2 cellular contexts compared by ENCODE assay signal in genomic region chr2:10433948-10434884, GRCh38.
A peak's percentile ranks its signal among the peaks of the same experiment; 100 is the strongest.
TF ChIP-seq lines count a peak whose summit lies in the region.

No MANE protein-coding gene starts in this region.

TF ChIP-seq in Ishikawa, 13 proteins besides CTCF, POLR2A, EP300 and RAD21 (continued from another document):
- TF ChIP-seq, protein P1, sequence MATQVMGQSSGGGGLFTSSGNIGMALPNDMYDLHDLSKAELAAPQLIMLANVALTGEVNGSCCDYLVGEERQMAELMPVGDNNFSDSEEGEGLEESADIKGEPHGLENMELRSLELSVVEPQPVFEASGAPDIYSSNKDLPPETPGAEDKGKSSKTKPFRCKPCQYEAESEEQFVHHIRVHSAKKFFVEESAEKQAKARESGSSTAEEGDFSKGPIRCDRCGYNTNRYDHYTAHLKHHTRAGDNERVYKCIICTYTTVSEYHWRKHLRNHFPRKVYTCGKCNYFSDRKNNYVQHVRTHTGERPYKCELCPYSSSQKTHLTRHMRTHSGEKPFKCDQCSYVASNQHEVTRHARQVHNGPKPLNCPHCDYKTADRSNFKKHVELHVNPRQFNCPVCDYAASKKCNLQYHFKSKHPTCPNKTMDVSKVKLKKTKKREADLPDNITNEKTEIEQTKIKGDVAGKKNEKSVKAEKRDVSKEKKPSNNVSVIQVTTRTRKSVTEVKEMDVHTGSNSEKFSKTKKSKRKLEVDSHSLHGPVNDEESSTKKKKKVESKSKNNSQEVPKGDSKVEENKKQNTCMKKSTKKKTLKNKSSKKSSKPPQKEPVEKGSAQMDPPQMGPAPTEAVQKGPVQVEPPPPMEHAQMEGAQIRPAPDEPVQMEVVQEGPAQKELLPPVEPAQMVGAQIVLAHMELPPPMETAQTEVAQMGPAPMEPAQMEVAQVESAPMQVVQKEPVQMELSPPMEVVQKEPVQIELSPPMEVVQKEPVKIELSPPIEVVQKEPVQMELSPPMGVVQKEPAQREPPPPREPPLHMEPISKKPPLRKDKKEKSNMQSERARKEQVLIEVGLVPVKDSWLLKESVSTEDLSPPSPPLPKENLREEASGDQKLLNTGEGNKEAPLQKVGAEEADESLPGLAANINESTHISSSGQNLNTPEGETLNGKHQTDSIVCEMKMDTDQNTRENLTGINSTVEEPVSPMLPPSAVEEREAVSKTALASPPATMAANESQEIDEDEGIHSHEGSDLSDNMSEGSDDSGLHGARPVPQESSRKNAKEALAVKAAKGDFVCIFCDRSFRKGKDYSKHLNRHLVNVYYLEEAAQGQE (IDR thresholded peaks at IDR 0.05; ENCODE audit: low read depth): no peak

TF ChIP-seq in K562, 482 proteins besides CTCF, POLR2A, EP300 and RAD21 (continued from another document):
- TF ChIP-seq ZBTB33 (CRISPR knock-in tag; IDR thresholded peaks at IDR 0.05) (peak; percentile 45; the same call in 1 of the 2 replicates), NEUROD1 (IDR thresholded peaks at IDR 0.05; ENCODE audit: borderline replicate concordance, low read depth, low read length, partially characterized antibody) (no peak), EGR1 (conservative IDR thresholded peaks at IDR 0.05) (0 out of 2 replicates have a peak, but pooled peaks have one; percentile 6), TEAD2 (tag; IDR thresholded peaks at IDR 0.05) (no peak), ZBTB12 (CRISPR knock-in tag; IDR thresholded peaks at IDR 0.05) (no peak), PML (IDR thresholded peaks at IDR 0.05; ENCODE audit: low read length) (no peak), ZNF280A (IDR thresholded peaks at IDR 0.05; ENCODE audit: low read depth, partially characterized antibody) (no peak), ZBED1 (IDR thresholded peaks at IDR 0.05) (0 out of 2 replicates have a peak, but pooled peaks have one; percentile 3), SRSF1 (IDR thresholded peaks at IDR 0.05; ENCODE audit: low read depth, low read length) (no peak), ZNF274 (IDR thresholded peaks at IDR 0.05; ENCODE audit: borderline replicate concordance, low read depth, low read length) (no peak), BDP1 (IDR thresholded peaks at IDR 0.05; ENCODE audit: insufficient read depth, insufficient read length) (no peak), ZNF24 (IDR thresholded peaks at IDR 0.05) (peak; percentile 73; the same call in 1 of the 2 replicates), BRF1 (IDR thresholded peaks at IDR 0.05; ENCODE audit: borderline replicate concordance, extremely low read depth, insufficient read length) (no peak), ADNP (tag; IDR thresholded peaks at IDR 0.05) (no peak), ZKSCAN1 (IDR thresholded peaks at IDR 0.05; ENCODE audit: low read depth, low read length) (peak; percentile 90), DPF2 (IDR thresholded peaks at IDR 0.05) (no peak), SMARCC2 (IDR thresholded peaks at IDR 0.05; ENCODE audit: low read depth) (no peak)
- TF ChIP-seq, protein P2, sequence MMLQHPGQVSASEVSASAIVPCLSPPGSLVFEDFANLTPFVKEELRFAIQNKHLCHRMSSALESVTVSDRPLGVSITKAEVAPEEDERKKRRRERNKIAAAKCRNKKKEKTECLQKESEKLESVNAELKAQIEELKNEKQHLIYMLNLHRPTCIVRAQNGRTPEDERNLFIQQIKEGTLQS (IDR thresholded peaks at IDR 0.05): peak; percentile 33; the same call in 1 of the 2 replicates
- TF ChIP-seq, protein P2 (CRISPR knock-in tag; conservative IDR thresholded peaks at IDR 0.05): no peak
